9 cellular contexts compared by ENCODE assay signal in genomic region chr6:42571611-42572342, GRCh38. TPM values are rescaled to one million over a fixed set of nuclear protein-coding genes. Genes with fewer than 3 reads are reported as not detected.
DNase-seq lines count a peak whose midpoint lies in the region; ATAC-seq and TF ChIP-seq lines count a peak whose summit lies in the region.
"Had no signal": no experiment of that assay in that cellular context is flagged by ENCODE, and none has a peak within 500 bp of the region (broad histone marks: within the 10 kb centered on the region; RNA-seq: fewer than 3 reads in every experiment).

No MANE protein-coding gene starts in this region.

- no peaks in the 10 kb centered on the region for H3K27me3 ChIP-seq in foreskin keratinocyte

- H3K9me3 Mint-ChIP-seq in activated CD4-positive, alpha-beta T cell treated with anti-CD3 and anti-CD28 coated beads, Interleukin-2, amount 10 ng/mL, durations not matched to agents 7 days and 5 days, result no peaks in the 10 kb centered on the region
- H3K9me3 Mint-ChIP-seq in osteocyte (ENCODE audit: unreplicated experiment), result no peaks in the 10 kb centered on the region

- peak overlapping the region; percentile 81 for H3K4me2 ChIP-seq in OCI-LY7 (ENCODE audit: low read length)
- H3K4me2 ChIP-seq: PC-9 had no signal

- BruUV-seq in OCI-LY7 (replicated peaks; lab: Mats Ljungman, UMichigan), result no TSS peak

- H3K27ac ChIP-seq in OCI-LY7 (ENCODE audit: low read depth, low read length, poor library complexity, severe bottlenecking) (peak overlapping the region; percentile 86), foreskin keratinocyte (no peak overlapping the region)
- H3K27ac ChIP-seq: PC-9 had no signal

- TF ChIP-seq CTCF in OCI-LY7 (conservative IDR thresholded peaks at IDR 0.05; ENCODE audit: low read length), result no peak
- no peak for TF ChIP-seq CTCF in osteocyte (IDR thresholded peaks at IDR 0.05)
- no peak for TF ChIP-seq CTCF in lower leg skin (IDR thresholded peaks at IDR 0.05)
- TF ChIP-seq CTCF in foreskin keratinocyte (conservative IDR thresholded peaks at IDR 0.05), result no peak

- H3K27ac Mint-ChIP-seq in activated CD4-positive, alpha-beta T cell treated with anti-CD3 and anti-CD28 coated beads, Interleukin-2, amount 10 ng/mL, durations not matched to agents 7 days and 5 days, result peak overlapping the region; percentile 82
- peak overlapping the region; percentile 65 for H3K27ac Mint-ChIP-seq in osteocyte (ENCODE audit: unreplicated experiment)

- TF ChIP-seq POLR2A in lower leg skin (IDR thresholded peaks at IDR 0.05), result no peak

- peaks cover 57% of the 10 kb centered on the region for H3K4me1 Mint-ChIP-seq in activated CD4-positive, alpha-beta T cell treated with anti-CD3 and anti-CD28 coated beads, Interleukin-2, amount 10 ng/mL, durations not matched to agents 7 days and 5 days
- peaks cover 37% of the 10 kb centered on the region for H3K4me1 Mint-ChIP-seq in osteocyte (ENCODE audit: unreplicated experiment)

- H3K9me2 ChIP-seq in OCI-LY7 (ENCODE audit: insufficient read depth, low read length), result no peaks in the 10 kb centered on the region

- H4K20me1 ChIP-seq in OCI-LY7 (ENCODE audit: insufficient read depth, low read length), result no peaks in the 10 kb centered on the region; the same call in 1 of the 2 replicates

- no peaks in the 10 kb centered on the region for H3K27me3 Mint-ChIP-seq in activated CD4-positive, alpha-beta T cell treated with anti-CD3 and anti-CD28 coated beads, Interleukin-2, amount 10 ng/mL, durations not matched to agents 7 days and 5 days
- no peaks in the 10 kb centered on the region for H3K27me3 Mint-ChIP-seq in osteocyte (ENCODE audit: unreplicated experiment)

- peaks cover 39% of the 10 kb centered on the region for H3K36me3 Mint-ChIP-seq in activated CD4-positive, alpha-beta T cell treated with anti-CD3 and anti-CD28 coated beads, Interleukin-2, amount 10 ng/mL, durations not matched to agents 7 days and 5 days (ENCODE audit: low read depth)
- peaks cover 28% of the 10 kb centered on the region for H3K36me3 Mint-ChIP-seq in osteocyte (ENCODE audit: unreplicated experiment)

- H3K79me2 ChIP-seq in OCI-LY7 (ENCODE audit: insufficient read depth, low read depth, low read length), result peaks cover 87% of the 10 kb centered on the region

- POLR2A ChIA-PET in activated CD4-positive, alpha-beta T cell treated with anti-CD3 and anti-CD28 coated beads, Interleukin-2, amount 10 ng/mL, durations not matched to agents 7 days and 5 days (lab: Charles Lee), result interaction anchor here (0.7 kb wide), 1 partner anchor 8 kb away, joined by 3 read pairs; no protein-coding TSS in a partner anchor
- POLR2A ChIA-PET in OCI-LY7 (lab: Charles Lee), result interaction anchor here (0.6 to 1.8 kb wide), 12 partner anchors 7 to 999 kb away, joined by 3 to 8 read pairs (median 4); partner anchors contain the start of gene UBR2

- H3K4me3 ChIP-seq in OCI-LY7 (ENCODE audit: low read depth, low read length, poor library complexity, severe bottlenecking) (peak overlapping the region; percentile 64), lower leg skin (ENCODE audit: low read depth, poor library complexity, severe bottlenecking) (no peak overlapping the region)
- H3K4me3 ChIP-seq: PC-9 had no signal

- whole genome bisulfite sequencing in lower leg skin, 2 donors, result 78 to 80% methylated on average over 7 of the region's 7 CpGs

- H3K4me3 Mint-ChIP-seq in activated CD4-positive, alpha-beta T cell treated with anti-CD3 and anti-CD28 coated beads, Interleukin-2, amount 10 ng/mL, durations not matched to agents 7 days and 5 days, result peak overlapping the region; percentile 60
- H3K4me3 Mint-ChIP-seq in osteocyte (ENCODE audit: unreplicated experiment), result peak overlapping the region; percentile 51

- CTCF ChIA-PET in activated CD4-positive, alpha-beta T cell treated with anti-CD3 and anti-CD28 coated beads, Interleukin-2, amount 10 ng/mL, durations not matched to agents 7 days and 5 days (lab: Charles Lee), result interaction anchor here (0.6 to 1.6 kb wide), 8 partner anchors 8 to 1426 kb away, joined by 3 to 8 read pairs (median 4); partner anchors contain the start of gene UBR2
- CTCF ChIA-PET in OCI-LY7 (lab: Charles Lee; ENCODE audit: unreplicated experiment), result interaction anchor here (0.5 kb wide), 1 partner anchor 358 kb away, joined by 10 read pairs; the partner anchor contains the start of gene CNPY3

- H3K36me3 ChIP-seq in OCI-LY7 (ENCODE audit: insufficient read depth, low read length), result peaks cover 53% of the 10 kb centered on the region

- H2AFZ ChIP-seq in OCI-LY7 (ENCODE audit: low read length), result no peak overlapping the region
- H2AFZ ChIP-seq: PC-9 had no signal

- H3K9me3 ChIP-seq in OCI-LY7 (ENCODE audit: low read length), result peaks cover 10% of the 10 kb centered on the region; the same call in 1 of the 2 replicates

- H3K4me1 ChIP-seq in OCI-LY7 (ENCODE audit: insufficient read depth, low read length, poor library complexity, severe bottlenecking) (peaks cover 38% of the 10 kb centered on the region), foreskin keratinocyte (peaks cover 12% of the 10 kb centered on the region)

- intact Hi-C loops in OCI-LY7 (cut with micrococcal nuclease; ENCODE audit: unreplicated experiment) (no loop called here), lower leg skin (cut with DNase I; ENCODE audit: low total_unique reads) (loop anchor here (10.0 kb wide), 1 partner anchor 53 kb away; no protein-coding TSS in a partner anchor)

- DNase-seq in activated CD4-positive, alpha-beta T cell treated with anti-CD3 and anti-CD28 coated beads, Interleukin-2, amount 10 ng/mL, durations not matched to agents 7 days and 5 days, result no peak
- no peak for DNase-seq in activated CD4-positive, alpha-beta T cell treated with anti-CD3 and anti-CD28 coated beads, Interleukin-2, amount 50 U/mL, for 1 hour
- no peak for DNase-seq in OCI-LY7 (ENCODE audit: low spot score)
- DNase-seq in osteocyte (ENCODE audit: extremely low spot score, unreplicated experiment), result no peak
- no peak for DNase-seq in lower leg skin (ENCODE audit: low spot score in 2 of 2)
- no peak for DNase-seq in foreskin keratinocyte
- no peak for DNase-seq in NCI-H1105 treated with DMSO at 0.1 percent for 48 hours (lab: John Stamatoyannopoulos, UW)
- DNase-seq: PC-9 had no signal

- ATAC-seq in HG02588 (IDR thresholded peaks at IDR 0.05; ENCODE audit: unreplicated experiment) (peak; percentile 19), foreskin keratinocyte (no peak)

RNA-seq across cellular contexts. Expression of gene UBR2, which starts 7.9 kb away (rescaled TPM):
- total RNA-seq in activated CD4-positive, alpha-beta T cell treated with anti-CD3 and anti-CD28 coated beads, Interleukin-2, amount 10 ng/mL, durations not matched to agents 7 days and 5 days, result 10 to 100 TPM; 30.2 to 32.1 TPM
- total RNA-seq in OCI-LY7 (2014; rRNA removed; shearing (Covaris generic)), result 16.6 and 17.1 TPM in 2 replicates
- total RNA-seq in OCI-LY7 (2022) (23.8 and 26.7 TPM in 2 replicates), osteocyte (29.3 and 32.8 TPM in 2 replicates), lower leg skin (10 to 100 TPM; 22.7 to 28.7 (median 25.3) TPM), foreskin keratinocyte (16.2 and 17.4 TPM in 2 replicates)
- polyA plus RNA-seq in foreskin keratinocyte, result 3.2 and 3.7 TPM in 2 replicates
